Comparison of ENCODE assay signal across 15 cellular contexts in the genomic region with DNA sequence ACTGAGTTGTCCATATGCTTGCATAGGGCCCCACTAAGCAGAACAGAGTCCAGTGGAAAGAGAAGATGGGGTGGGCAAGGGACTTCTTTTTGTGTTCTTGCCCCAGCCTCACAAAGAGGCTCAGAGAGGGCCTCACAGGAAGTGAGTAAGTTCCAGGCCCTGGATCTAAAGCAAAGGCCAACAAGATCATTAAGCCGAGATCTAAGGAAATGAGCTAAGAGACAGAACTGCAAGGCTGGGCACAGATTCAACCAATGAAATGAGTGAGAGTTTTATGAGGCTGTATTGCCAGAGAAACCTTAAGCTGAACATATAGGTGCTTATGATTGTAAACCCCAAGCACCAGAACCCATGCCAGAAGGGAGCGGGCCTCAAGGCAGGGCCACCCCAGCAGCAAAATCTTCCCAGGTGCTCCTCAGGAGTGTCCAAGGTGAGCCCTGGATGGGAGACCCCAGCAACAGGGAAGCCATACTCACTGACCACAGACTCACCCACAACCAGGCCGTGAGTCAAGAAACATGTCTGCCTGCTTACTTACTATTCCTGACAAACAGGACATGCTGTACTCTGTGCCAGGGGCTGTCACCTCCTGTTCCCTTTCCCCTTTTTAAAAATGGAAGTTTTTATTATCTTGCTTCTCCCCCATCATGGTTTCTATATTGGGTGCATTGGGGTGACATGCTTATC. TPM values are rescaled to one million over a fixed set of nuclear protein-coding genes. Genes with fewer than 3 reads are reported as not detected.
DNase-seq lines count a peak whose midpoint lies in the region; ATAC-seq and TF ChIP-seq lines count a peak whose summit lies in the region.
"Had no signal": no experiment of that assay in that cellular context is flagged by ENCODE, and none has a peak within 500 bp of the region (broad histone marks: within the 10 kb centered on the region; RNA-seq: fewer than 3 reads in every experiment).

No MANE protein-coding gene starts in this region.

- intact Hi-C loops in ascending aorta (cut with DNase I) = no loop called here

- H3K4me1 ChIP-seq in ACC112 (ENCODE audit: control insufficient read depth, insufficient read depth, low read length, unreplicated experiment) (peaks cover 18% of the 10 kb centered on the region), RWPE2 (ENCODE audit: insufficient read depth, poor library complexity, severe bottlenecking) (peaks cover 16% of the 10 kb centered on the region), ascending aorta (no peaks in the 10 kb centered on the region)

- H3K27ac ChIP-seq in ACC112 (ENCODE audit: low read depth, low read length) (no peak overlapping the region), RWPE2 (ENCODE audit: poor library complexity, severe bottlenecking) (peak overlapping the region; percentile 57), ascending aorta (no peak overlapping the region)

- no peaks in the 10 kb centered on the region for H3K9me3 ChIP-seq in RWPE2 (ENCODE audit: severe bottlenecking)
- H3K9me3 ChIP-seq in ascending aorta = no peaks in the 10 kb centered on the region

- peak; percentile 65 for DNase-seq in H4 (ENCODE audit: low spot score)
- DNase-seq in RWPE2 (ENCODE audit: low spot score) = no peak
- DNase-seq in foreskin fibroblast = peak; percentile 71
- DNase-seq in ascending aorta (ENCODE audit: low spot score in 2 of 2) = no peak
- DNase-seq in hippocampal formation (lab: John Stamatoyannopoulos, UW) = no peak
- DNase-seq in NCI-H2081 treated with DMSO at 0.1 percent for 48 hours (lab: John Stamatoyannopoulos, UW) = no peak
- DNase-seq: activated naive CD4-positive, alpha-beta T cell treated with anti-CD3 and anti-CD28 coated beads, Interleukin-2, amount 10 ng/mL, durations not matched to agents 7 days and 5 days; DMS79; naive B cell; NCI-H1105 treated with DMSO at 0.1 percent for 48 hours; NCI-H345; stimulated activated CD4-positive, alpha-beta T cell treated with anti-CD3 and anti-CD28 coated beads, Interleukin-4, amount 100 ng/mL, for 1 hour; stimulated activated naive B cell treated with anti-CD40 and anti-IgM and Interleukin-4, amounts not matched to agents 10 μg/mL and 1 μg/mL and 100 μg/mL, for 72 hours had no signal

- H2AFZ ChIP-seq in ACC112 (ENCODE audit: low read length, unreplicated experiment) = peak overlapping the region; percentile 65

- TF ChIP-seq CTCF in RWPE2 (IDR thresholded peaks at IDR 0.05; ENCODE audit: poor library complexity, severe bottlenecking) (no peak), foreskin fibroblast (IDR thresholded peaks at IDR 0.05; ENCODE audit: low read depth, low read length) (no peak), ascending aorta (IDR thresholded peaks at IDR 0.05) (no peak)

- no peaks in the 10 kb centered on the region for H3K79me2 ChIP-seq in ACC112 (ENCODE audit: control insufficient read depth, insufficient read depth, low read length, unreplicated experiment)

- ATAC-seq in RWPE2 (ENCODE audit: low read depth) = peak; percentile 73
- ATAC-seq in GM21381 (IDR thresholded peaks at IDR 0.05; ENCODE audit: unreplicated experiment) = no peak
- ATAC-seq: stimulated activated naive B cell treated with anti-CD40 and anti-IgM and Interleukin-4, amounts not matched to agents 10 μg/mL and 1 μg/mL and 100 μg/mL, for 72 hours had no signal

- H3K4me3 ChIP-seq in ACC112 (ENCODE audit: low read depth, low read length) (no peak overlapping the region), RWPE2 (ENCODE audit: severe bottlenecking) (no peak overlapping the region), foreskin fibroblast (ENCODE audit: low read depth in 1 of 2, low read length in 2 of 2) (no peak overlapping the region), ascending aorta (no peak overlapping the region)

- no peaks in the 10 kb centered on the region for H3K36me3 ChIP-seq in ACC112 (ENCODE audit: insufficient read depth, low read length)
- no peaks in the 10 kb centered on the region for H3K36me3 ChIP-seq in RWPE2 (ENCODE audit: low read depth)
- no peaks in the 10 kb centered on the region for H3K36me3 ChIP-seq in ascending aorta

- H3K27me3 ChIP-seq in ACC112 (ENCODE audit: insufficient read depth, low read length) = no peaks in the 10 kb centered on the region
- H3K27me3 ChIP-seq in RWPE2 (ENCODE audit: insufficient read depth, poor library complexity, severe bottlenecking) = no peaks in the 10 kb centered on the region
- H3K27me3 ChIP-seq in ascending aorta = no peaks in the 10 kb centered on the region

RNA-seq across cellular contexts. Expression of a gene that starts 40.2 kb away (rescaled TPM):
- total RNA-seq in H4 (2014; rRNA removed; shearing (Covaris generic)) = 257 and 276 TPM in 2 replicates
- total RNA-seq in ascending aorta = 42.7 TPM

Comparison
In these comparisons a context has a peak if more than half of its experiments do, and no peak if none do; other contexts are left out.
1. DNase-seq: peak in H4 (single experiment) and foreskin fibroblast (2 of 2); none in RWPE2 (single experiment), ascending aorta (0 of 2), hippocampal formation (0 of 2) and NCI-H2081 treated with DMSO at 0.1 percent for 48 hours (single experiment).